In genomic region chr1:151327223-151327902, GRCh38 we compare ENCODE assay signal across 8 cellular contexts. TPM values are rescaled to one million over a fixed set of nuclear protein-coding genes. Genes with fewer than 3 reads are reported as not detected.
DNase-seq lines count a peak whose midpoint lies in the region; ATAC-seq, FAIRE-seq and TF ChIP-seq lines count a peak whose summit lies in the region.

Gene PI4KB, minus strand, starts transcription at chr1:151327416. Its CDS starts 10,935 bp downstream, at chr1:151316481.

- TF ChIP-seq CTCF in cardiac muscle cell (IDR thresholded peaks at IDR 0.05; ENCODE audit: low read depth, low read length) (no peak), pancreas (IDR thresholded peaks at IDR 0.05) (no peak), thyroid gland (IDR thresholded peaks at IDR 0.05) (peak in 3 of 6 experiments; percentile 14 to 19 (median 17))

- intact Hi-C loops in pancreas (cut with DNase I) (no loop called here), thyroid gland (cut with DNase I) (no loop called here)

- peak within 1 kb of the TSS; percentile 98 for H3K4me3 ChIP-seq in GM08714 (ENCODE audit: low read length)
- peak within 1 kb of the TSS; percentile 97 for H3K4me3 ChIP-seq in cardiac muscle cell
- H3K4me3 ChIP-seq in pancreas, result peak within 1 kb of the TSS; percentile 62 to 86 (median 68)
- H3K4me3 ChIP-seq in thyroid gland (replicated peaks in 1 of 3), result peak within 1 kb of the TSS; percentile 36 to 82 (median 48)

- peaks cover 14% of the 10 kb centered on the region for H3K4me1 ChIP-seq in cardiac muscle cell (ENCODE audit: low read depth)
- H3K4me1 ChIP-seq in pancreas, result peaks cover 0 to 20% (median 11%) of the 10 kb centered on the region in 3 donors
- H3K4me1 ChIP-seq in thyroid gland, result peaks cover 10 to 36% of the 10 kb centered on the region in 2 donors

- WGBS in adipose tissue, 3 donors, result 0 to 1% (median 0%) methylated on average over 33 to 40 of the region's 40 CpGs
- WGBS in pancreas, 2 donors, result 0% methylated on average over 32 to 40 of the region's 40 CpGs
- WGBS in thyroid gland, 2 donors, result 0% methylated on average over 17 to 28 of the region's 40 CpGs

- peak; percentile 89 for FAIRE-seq in pancreas (lab: Jason Lieb, UNC)

- H3K27me3 ChIP-seq in cardiac muscle cell (no peaks in the 10 kb centered on the region), pancreas (no peaks in the 10 kb centered on the region), thyroid gland (no peaks in the 10 kb centered on the region)

- H3K9me3 ChIP-seq in cardiac muscle cell (ENCODE audit: low read depth) (no peaks in the 10 kb centered on the region), pancreas (no peaks in the 10 kb centered on the region), thyroid gland (no peaks in the 10 kb centered on the region)

- peak in 1 of 2 donors; percentile 60 for TF ChIP-seq POLR2A in thyroid gland (IDR thresholded peaks at IDR 0.05)

- H3K27ac ChIP-seq in adipose tissue (ENCODE audit: low read depth, low read length) (peak within 1 kb of the TSS; percentile 89), cardiac muscle cell (peak within 1 kb of the TSS; percentile 99), pancreas (peak within 1 kb of the TSS; percentile 73 to 96 (median 88)), thyroid gland (peak within 1 kb of the TSS; percentile 86 to 94 (median 87))

- ATAC-seq in HG02763 (IDR thresholded peaks at IDR 0.05; ENCODE audit: unreplicated experiment) (peak; percentile 66), pancreas (peak; percentile 97 to 99 (median 98))

- H3K36me3 ChIP-seq in cardiac muscle cell, result no peaks in the 10 kb centered on the region
- peaks cover 0 to 3% (median 0%) of the 10 kb centered on the region in 3 donors for H3K36me3 ChIP-seq in pancreas
- no peaks in the 10 kb centered on the region for H3K36me3 ChIP-seq in thyroid gland

- DNase-seq in NCI-H146 treated with DMSO at 0.1 percent for 48 hours (lab: John Stamatoyannopoulos, UW; ENCODE audit: unreplicated experiment) (peak; percentile 99), T-helper 1 cell (peak; percentile 73 to 96 (median 89)), cardiac muscle cell (ENCODE audit: low read depth in 1 of 2, low spot score in 1 of 2) (peak; percentile 98 to 99), pancreas (peak; percentile 83 to 95 (median 90)), thyroid gland (peak; percentile 93 to 94)

RNA-seq across cellular contexts. Expression of gene PI4KB, which starts in this region (rescaled TPM):
- polyA plus RNA-seq in adipose tissue (10 to 100 TPM; 24.5 to 55.2 (median 46.7) TPM), cardiac muscle cell (46.0 and 62.6 TPM in 2 replicates), pancreas (10 to 100 TPM; 33.3 to 44.2 TPM)
- total RNA-seq in cardiac muscle cell (35.7 and 53.5 TPM in 2 replicates), pancreas (10 to 100 TPM; 20.0 to 36.5 (median 24.1) TPM), thyroid gland (100 to 1,000 TPM in 3 of 4 donors, 10 to 100 TPM in 1; 93.1 to 110 (median 107) TPM)

Comparison
In these comparisons a context has a peak if more than half of its experiments do, and no peak if none do; other contexts are left out.
1. Peak in every context shown above with its lines: DNase-seq, ATAC-seq, H3K4me3 ChIP-seq and H3K27ac ChIP-seq.
2. H3K4me3 ChIP-seq: peak in every context shown above with its lines; median percentile 98 in GM08714; 97 in cardiac muscle cell; 68 in pancreas; 48 in thyroid gland.